Comparison of ENCODE assay signal across 16 cellular contexts in genomic region chr14:68619805-68620574, GRCh38.
DNase-seq lines count a peak whose midpoint lies in the region; ATAC-seq and TF ChIP-seq lines count a peak whose summit lies in the region.
"Had no signal": no experiment of that assay in that cellular context is flagged by ENCODE, and none has a peak within 500 bp of the region (broad histone marks: within the 10 kb centered on the region; RNA-seq: fewer than 3 reads in every experiment).

No MANE protein-coding gene starts in this region.

- TF ChIP-seq POLR2A in IMR-90 (IDR thresholded peaks at IDR 0.05; ENCODE audit: low read depth, low read length) (no peak), uterus (IDR thresholded peaks at IDR 0.05) (no peak)

- in situ Hi-C loops in IMR-90 (cut with MboI; ENCODE audit: low sequenced_read_pairs) = no loop called here

- H3K4me3 ChIP-seq in IMR-90 (ENCODE audit: insufficient read depth, low read depth, low read length) (no peak overlapping the region), cardiac fibroblast (replicated peaks in 1 of 2; ENCODE audit: low read depth in 2 of 2, low read length in 2 of 2) (no peak overlapping the region), hepatocyte (no peak overlapping the region), uterus (no peak overlapping the region), left lung (no peak overlapping the region)
- H3K4me3 ChIP-seq: sigmoid colon, SJSA1 had no signal

- no peak overlapping the region for H3K56ac ChIP-seq in IMR-90 (ENCODE audit: extremely low read depth, insufficient read depth, low read length)

- DNase-seq in IMR-90 (peak; percentile 73), cardiac fibroblast (ENCODE audit: low read depth in 2 of 2) (peak; percentile 50 to 58), hepatocyte (ENCODE audit: low spot score) (peak; percentile 70), uterus (peak in 1 of 2 donors; percentile 60), KG1 (lab: John Stamatoyannopoulos, UW) (no peak), left lung (no peak), NCI-H1930 (lab: John Stamatoyannopoulos, UW) (no peak)
- DNase-seq: activated T-cell treated with anti-CD3 and anti-CD28 coated beads, Interleukin-2, amount 50 U/mL, for 1 hour; COR-L47; H9; NCI-H1436 treated with DMSO at 0.1 percent for 48 hours; NCI-H748 treated with DMSO at 0.1 percent for 48 hours; sigmoid colon; substantia nigra had no signal

- ATAC-seq in IMR-90 (ENCODE audit: low read depth) (peak; percentile 77), left lung (no peak)
- ATAC-seq: WTC11 had no signal

- H3K9me1 ChIP-seq in IMR-90 (ENCODE audit: insufficient read depth, low read length) = peaks cover 5% of the 10 kb centered on the region; the same call in 1 of the 2 replicates

- H2BK5ac ChIP-seq in IMR-90 (ENCODE audit: low read depth, low read length, poor library complexity, severe bottlenecking) = peak overlapping the region; percentile 67

- H4K20me1 ChIP-seq in IMR-90 (ENCODE audit: insufficient read depth, low read length) = no peaks in the 10 kb centered on the region
- H4K20me1 ChIP-seq in hepatocyte (ENCODE audit: insufficient read depth, poor library complexity, severe bottlenecking) = no peaks in the 10 kb centered on the region

- 80% methylated on average over 1 of the region's 3 CpGs; no CpG with 5 or more reads in 1 of the 2 experiments for WGBS in IMR-90 (ENCODE audit: extremely low coverage in 2 of 2, insufficient read length in 1 of 2), 2 experiments
- 57% methylated on average over 3 of the region's 3 CpGs for WGBS in hepatocyte (ENCODE audit: low lambda C conversion rate, missing lambda C conversion rate)

- H3K9me3 ChIP-seq in IMR-90 (ENCODE audit: control insufficient read depth, insufficient read depth, low read length) (peaks cover 5% of the 10 kb centered on the region), hepatocyte (ENCODE audit: low read depth) (peaks cover 22% of the 10 kb centered on the region), uterus (peaks cover 0 to 21% of the 10 kb centered on the region in 2 donors), left lung (peaks cover 0 to 39% of the 10 kb centered on the region in 2 donors)

- H3K4me2 ChIP-seq in IMR-90 (ENCODE audit: low read depth, low read length) (no peak overlapping the region; the same call in 1 of the 2 replicates), hepatocyte (no peak overlapping the region)

- no peak overlapping the region for H3K27ac ChIP-seq in IMR-90 (ENCODE audit: insufficient read depth, low read length)
- H3K27ac ChIP-seq in hepatocyte = peak overlapping the region; percentile 81
- peak overlapping the region; percentile 49 to 71 for H3K27ac ChIP-seq in uterus
- H3K27ac ChIP-seq in left lung = no peak overlapping the region
- H3K27ac ChIP-seq: sigmoid colon, SJSA1 had no signal

- POLR2A ChIA-PET in IMR-90 (lab: Charles Lee; ENCODE audit: unreplicated experiment) = no interaction called here

- H3K27me3 ChIP-seq in IMR-90 (ENCODE audit: control insufficient read depth, insufficient read depth, low read length) (no peaks in the 10 kb centered on the region), hepatocyte (no peaks in the 10 kb centered on the region), uterus (no peaks in the 10 kb centered on the region), left lung (no peaks in the 10 kb centered on the region)
- H3K27me3 ChIP-seq: sigmoid colon, SJSA1 had no signal

- peak overlapping the region in 1 of 2 experiments; percentile 60; a peak in 1 of 4 replicates for H4K8ac ChIP-seq in IMR-90 (ENCODE audit: low read depth in 2 of 2, low read length in 2 of 2)

- H4K91ac ChIP-seq in IMR-90 (ENCODE audit: insufficient read depth, low read depth, low read length) = no peak overlapping the region

- no peak overlapping the region for H3K9ac ChIP-seq in IMR-90 (ENCODE audit: low read depth, low read length)

- CTCF ChIA-PET in IMR-90 (lab: Yijun Ruan, JAX) = no interaction called here

- peak overlapping the region; percentile 16 for H3K14ac ChIP-seq in IMR-90 (replicated peaks; ENCODE audit: low read depth, low read length)

- H2AFZ ChIP-seq in IMR-90 (replicated peaks; ENCODE audit: low read length, poor library complexity) = no peak overlapping the region
- H2AFZ ChIP-seq in hepatocyte = no peak overlapping the region

- dilution Hi-C loops in IMR-90 (cut with HindIII; ENCODE audit: low sequenced_read_pairs, unreplicated experiment) = no loop called here

- BruUV-seq in IMR-90 (replicated peaks; lab: Mats Ljungman, UMichigan) = no TSS peak

- no peak for TF ChIP-seq RAD21 in IMR-90 (IDR thresholded peaks at IDR 0.05; ENCODE audit: low read length)

- H2AK5ac ChIP-seq in IMR-90 (ENCODE audit: low read depth, low read length) = peak overlapping the region; percentile 71; the same call in 1 of the 2 replicates

- TF ChIP-seq CTCF in IMR-90 (conservative IDR thresholded peaks at IDR 0.05; ENCODE audit: low read depth, low read length) (no peak), cardiac fibroblast (IDR thresholded peaks at IDR 0.05; ENCODE audit: low read depth, low read length) (no peak), hepatocyte (IDR thresholded peaks at IDR 0.05; ENCODE audit: poor library complexity) (no peak), uterus (IDR thresholded peaks at IDR 0.05) (no peak), left lung (IDR thresholded peaks at IDR 0.05) (no peak)

- no peak overlapping the region for H2AK9ac ChIP-seq in IMR-90 (replicated peaks; ENCODE audit: low read depth, low read length, poor library complexity)

- peak overlapping the region; percentile 79; the same call in 2 of the 3 replicates for H2BK15ac ChIP-seq in IMR-90 (ENCODE audit: low read depth, low read length)

- no peaks in the 10 kb centered on the region for H3K36me3 ChIP-seq in IMR-90 (ENCODE audit: control insufficient read depth, insufficient read depth, low read length)
- no peaks in the 10 kb centered on the region for H3K36me3 ChIP-seq in hepatocyte (replicated peaks; ENCODE audit: insufficient read depth, low read depth)
- H3K36me3 ChIP-seq in uterus = no peaks in the 10 kb centered on the region
- H3K36me3 ChIP-seq in left lung = no peaks in the 10 kb centered on the region
- H3K36me3 ChIP-seq: sigmoid colon, SJSA1 had no signal

- H2BK120ac ChIP-seq in IMR-90 (ENCODE audit: low read depth, low read length) = peak overlapping the region; percentile 74; the same call in 1 of the 2 replicates

- H3K79me2 ChIP-seq in hepatocyte = no peaks in the 10 kb centered on the region

- peak overlapping the region; percentile 54; the same call in 1 of the 2 replicates for H3K18ac ChIP-seq in IMR-90 (ENCODE audit: low read depth, low read length)

- peak overlapping the region; percentile 77; the same call in 1 of the 2 replicates for H2BK20ac ChIP-seq in IMR-90 (ENCODE audit: low read depth, low read length)

- H3K4ac ChIP-seq in IMR-90 (ENCODE audit: low read depth, low read length) = peak overlapping the region; percentile 44; the same call in 1 of the 2 replicates

- H3K9me2 ChIP-seq in hepatocyte (replicated peaks; ENCODE audit: insufficient read depth) = no peaks in the 10 kb centered on the region

- H3K4me1 ChIP-seq in IMR-90 (ENCODE audit: control insufficient read depth, insufficient read depth, low read length) (peaks cover 9% of the 10 kb centered on the region; the same call in 1 of the 2 replicates), hepatocyte (ENCODE audit: insufficient read depth) (peaks cover 6% of the 10 kb centered on the region), uterus (peaks cover 0 to 9% of the 10 kb centered on the region in 2 donors), left lung (peaks cover 0 to 6% of the 10 kb centered on the region in 2 donors)
- H3K4me1 ChIP-seq: SJSA1 had no signal

- intact Hi-C loops in IMR-90 (cut with micrococcal nuclease) (no loop called here), uterus (cut with DNase I; ENCODE audit: low total_unique reads) (no loop called here), left lung (cut with DNase I) (no loop called here)

- no peak overlapping the region; the same call in 1 of the 2 replicates for H3K23ac ChIP-seq in IMR-90 (ENCODE audit: low read depth, low read length)

- H3K79me1 ChIP-seq in IMR-90 (ENCODE audit: low read depth in 1 of 2, low read length in 2 of 2) = no peaks in the 10 kb centered on the region

- peak overlapping the region; percentile 71; the same call in 1 of the 2 replicates for H4K5ac ChIP-seq in IMR-90 (ENCODE audit: low read depth, low read length)

TF ChIP-seq in IMR-90, 13 proteins besides CTCF, POLR2A, EP300 and RAD21:
- TF ChIP-seq SMC3 (IDR thresholded peaks at IDR 0.05; ENCODE audit: low read depth, low read length) (no peak; the same call in 1 of the 2 replicates), FOS (IDR thresholded peaks at IDR 0.05; ENCODE audit: low read depth, low read length) (peak; percentile 57; the same call in 1 of the 2 replicates)

Comparison
In these comparisons a context has a peak if more than half of its experiments do, and no peak if none do; other contexts are left out.
1. DNase-seq: peak in IMR-90 (single experiment), cardiac fibroblast (2 of 2) and hepatocyte (single experiment); none in KG1 (single experiment), left lung (0 of 2) and NCI-H1930 (0 of 2).
2. H3K27ac ChIP-seq: peak in hepatocyte (single experiment) and uterus (2 of 2); none in IMR-90 (single experiment) and left lung (0 of 2).